8 cellular contexts compared by ENCODE assay signal in the genomic region with DNA sequence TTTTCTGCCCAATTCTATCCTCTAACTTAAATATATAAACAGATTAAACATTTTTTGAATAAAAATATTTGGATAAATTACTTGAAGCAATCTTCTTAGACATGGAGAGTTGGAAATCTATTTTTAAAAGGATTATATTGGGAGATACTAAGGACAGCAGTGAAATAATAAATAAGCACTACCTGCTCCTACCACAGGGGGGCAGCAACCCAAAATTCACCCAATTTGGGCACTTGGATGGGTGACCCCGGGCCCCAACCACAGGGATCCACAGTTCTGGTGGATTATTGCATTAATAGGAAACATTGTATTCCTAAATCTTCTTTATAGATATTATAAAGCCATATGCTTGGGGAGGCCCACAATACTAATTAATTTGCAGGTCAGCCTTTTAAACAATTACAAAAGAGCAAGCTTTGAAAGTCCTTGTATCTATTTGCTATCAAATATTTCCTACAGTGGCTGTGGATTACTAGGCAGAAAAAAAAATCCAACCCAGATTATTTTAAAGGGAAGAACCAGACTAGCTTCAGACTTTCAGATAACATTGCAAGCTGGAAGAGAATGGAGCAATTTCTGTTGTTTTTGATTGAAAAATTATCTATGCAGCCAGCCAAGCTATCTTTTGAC.
DNase-seq lines count a peak whose midpoint lies in the region; ATAC-seq and TF ChIP-seq lines count a peak whose summit lies in the region.

No MANE protein-coding gene starts in this region.

- no peak overlapping the region for H4K5ac ChIP-seq in IMR-90 (ENCODE audit: low read depth, low read length)

- H3K27ac ChIP-seq in IMR-90 (ENCODE audit: insufficient read depth, low read length) (no peak overlapping the region), thoracic aorta (no peak overlapping the region)

- no peak for TF ChIP-seq POLR2A in IMR-90 (IDR thresholded peaks at IDR 0.05; ENCODE audit: low read depth, low read length)

- POLR2A ChIA-PET in IMR-90 (lab: Charles Lee; ENCODE audit: unreplicated experiment) = interaction anchor here (0.6 kb wide), 1 partner anchor 86 kb away, joined by 3 read pairs; no protein-coding TSS in a partner anchor
- POLR2A ChIA-PET in activated CD8-positive, alpha-beta T cell treated with anti-CD3 and anti-CD28 coated beads, Interleukin-2, amount 10 ng/mL, durations not matched to agents 7 days and 5 days (lab: Charles Lee) = no interaction called here

- H3K14ac ChIP-seq in IMR-90 (replicated peaks; ENCODE audit: low read depth, low read length) = no peak overlapping the region

- H3K56ac ChIP-seq in IMR-90 (ENCODE audit: extremely low read depth, insufficient read depth, low read length) = no peak overlapping the region

- no peak overlapping the region for H3K4me2 ChIP-seq in IMR-90 (ENCODE audit: low read depth, low read length)

- H3K4me3 Mint-ChIP-seq in activated CD8-positive, alpha-beta T cell treated with anti-CD3 and anti-CD28 coated beads, Interleukin-2, amount 10 ng/mL, durations not matched to agents 7 days and 5 days = no peak overlapping the region

- H3K9me1 ChIP-seq in IMR-90 (ENCODE audit: insufficient read depth, low read length) = no peaks in the 10 kb centered on the region

- H2BK120ac ChIP-seq in IMR-90 (ENCODE audit: low read depth, low read length) = no peak overlapping the region

- H3K4ac ChIP-seq in IMR-90 (ENCODE audit: low read depth, low read length) = no peak overlapping the region

- no peaks in the 10 kb centered on the region for H3K9me3 Mint-ChIP-seq in activated CD8-positive, alpha-beta T cell treated with anti-CD3 and anti-CD28 coated beads, Interleukin-2, amount 10 ng/mL, durations not matched to agents 7 days and 5 days (ENCODE audit: insufficient read depth)

- H4K91ac ChIP-seq in IMR-90 (ENCODE audit: insufficient read depth, low read depth, low read length) = no peak overlapping the region

- H3K79me1 ChIP-seq in IMR-90 (ENCODE audit: low read depth in 1 of 2, low read length in 2 of 2) = no peaks in the 10 kb centered on the region

- in situ Hi-C loops in GM13976 (cut with MboI; ENCODE audit: low sequenced_read_pairs, unreplicated experiment) = no loop called here
- in situ Hi-C loops in IMR-90 (cut with MboI; ENCODE audit: low sequenced_read_pairs) = loop anchor here (10.0 kb wide), 2 partner anchors 125 to 375 kb away; no protein-coding TSS in a partner anchor

- dilution Hi-C loops in IMR-90 (cut with HindIII; ENCODE audit: low sequenced_read_pairs, unreplicated experiment) = no loop called here

- no peak overlapping the region for H3K18ac ChIP-seq in IMR-90 (ENCODE audit: low read depth, low read length)

- WGBS in IMR-90 (ENCODE audit: extremely low coverage in 2 of 2, insufficient read length in 1 of 2), 2 experiments = no CpG with 5 or more reads among the region's 1 CpG

- H2AK5ac ChIP-seq in IMR-90 (ENCODE audit: low read depth, low read length) = no peak overlapping the region

- H3K36me3 ChIP-seq in IMR-90 (ENCODE audit: control insufficient read depth, insufficient read depth, low read length) (no peaks in the 10 kb centered on the region), thoracic aorta (no peaks in the 10 kb centered on the region)

- H3K9me3 ChIP-seq in IMR-90 (ENCODE audit: control insufficient read depth, insufficient read depth, low read length) = no peaks in the 10 kb centered on the region
- no peaks in the 10 kb centered on the region for H3K9me3 ChIP-seq in thoracic aorta

- no peak overlapping the region for H2BK15ac ChIP-seq in IMR-90 (ENCODE audit: low read depth, low read length)

- no peaks in the 10 kb centered on the region for H4K20me1 ChIP-seq in IMR-90 (ENCODE audit: insufficient read depth, low read length)

- intact Hi-C loops in IMR-90 (cut with micrococcal nuclease) = loop anchor here (1.0 to 2.0 kb wide), 4 partner anchors 67 to 377 kb away; a partner anchor contains a TSS

- no peak overlapping the region for H2AK9ac ChIP-seq in IMR-90 (replicated peaks; ENCODE audit: low read depth, low read length, poor library complexity)

- TF ChIP-seq CTCF in AG10803 (conservative IDR thresholded peaks at IDR 0.05; ENCODE audit: low read length) (peak; percentile 60), GM13976 (IDR thresholded peaks at IDR 0.05; ENCODE audit: borderline replicate concordance, control extremely low read depth, extremely low read depth, insufficient read depth, missing control alignments) (peak; percentile 63), IMR-90 (conservative IDR thresholded peaks at IDR 0.05; ENCODE audit: low read depth, low read length) (peak; percentile 60), thoracic aorta (IDR thresholded peaks at IDR 0.05) (peak; percentile 55)

- H3K27me3 Mint-ChIP-seq in activated CD8-positive, alpha-beta T cell treated with anti-CD3 and anti-CD28 coated beads, Interleukin-2, amount 10 ng/mL, durations not matched to agents 7 days and 5 days (ENCODE audit: low read depth) = no peaks in the 10 kb centered on the region

- H2BK5ac ChIP-seq in IMR-90 (ENCODE audit: low read depth, low read length, poor library complexity, severe bottlenecking) = no peak overlapping the region

- H3K4me3 ChIP-seq in AG10803 (ENCODE audit: low read length) (no peak overlapping the region), IMR-90 (ENCODE audit: insufficient read depth, low read depth, low read length) (no peak overlapping the region), thoracic aorta (no peak overlapping the region)

- H2AFZ ChIP-seq in IMR-90 (replicated peaks; ENCODE audit: low read length, poor library complexity) = no peak overlapping the region

- H4K8ac ChIP-seq in IMR-90 (ENCODE audit: low read depth in 2 of 2, low read length in 2 of 2) = no peak overlapping the region

- no peak overlapping the region for H2BK20ac ChIP-seq in IMR-90 (ENCODE audit: low read depth, low read length)

- H3K27me3 ChIP-seq in IMR-90 (ENCODE audit: control insufficient read depth, insufficient read depth, low read length) (peaks cover 10% of the 10 kb centered on the region), thoracic aorta (replicated peaks; ENCODE audit: insufficient read depth) (no peaks in the 10 kb centered on the region)

- no TSS peak for BruUV-seq in IMR-90 (replicated peaks; lab: Mats Ljungman, UMichigan)

- 0 out of 2 replicates have a peak, but pooled peaks cover 2% of the 10 kb centered on the region for H3K4me1 ChIP-seq in IMR-90 (ENCODE audit: control insufficient read depth, insufficient read depth, low read length)
- H3K4me1 ChIP-seq in thoracic aorta (ENCODE audit: control insufficient read depth in 1 of 2, low read depth in 2 of 2) = no peaks in the 10 kb centered on the region

- no peak overlapping the region for H3K23ac ChIP-seq in IMR-90 (ENCODE audit: low read depth, low read length)

- no peaks in the 10 kb centered on the region for H3K36me3 Mint-ChIP-seq in activated CD8-positive, alpha-beta T cell treated with anti-CD3 and anti-CD28 coated beads, Interleukin-2, amount 10 ng/mL, durations not matched to agents 7 days and 5 days (ENCODE audit: low read depth)

- TF ChIP-seq RAD21 in IMR-90 (IDR thresholded peaks at IDR 0.05; ENCODE audit: low read length) = peak; percentile 38; the same call in 1 of the 2 replicates

- CTCF ChIA-PET in IMR-90 (lab: Yijun Ruan, JAX) = interaction anchor here (0.6 to 1.2 kb wide), 9 partner anchors 10 to 1174 kb away, joined by 3 to 6 read pairs (median 4); no protein-coding TSS in a partner anchor
- CTCF ChIA-PET in activated CD8-positive, alpha-beta T cell treated with anti-CD3 and anti-CD28 coated beads, Interleukin-2, amount 10 ng/mL, durations not matched to agents 7 days and 5 days (lab: Charles Lee) = interaction anchor here (0.8 to 2.1 kb wide), 6 partner anchors 25 to 377 kb away, joined by 3 to 12 read pairs (median 4); no protein-coding TSS in a partner anchor

- no peak overlapping the region for H3K27ac Mint-ChIP-seq in activated CD8-positive, alpha-beta T cell treated with anti-CD3 and anti-CD28 coated beads, Interleukin-2, amount 10 ng/mL, durations not matched to agents 7 days and 5 days

- H3K4me1 Mint-ChIP-seq in activated CD8-positive, alpha-beta T cell treated with anti-CD3 and anti-CD28 coated beads, Interleukin-2, amount 10 ng/mL, durations not matched to agents 7 days and 5 days (ENCODE audit: low read depth) = no peaks in the 10 kb centered on the region

- no peak for DNase-seq in AG10803 (ENCODE audit: low read depth)
- peak; percentile 75 for DNase-seq in GM13976 (ENCODE audit: low spot score)
- peak; percentile 10 for DNase-seq in IMR-90
- peak; percentile 43 for DNase-seq in activated CD8-positive, alpha-beta T cell treated with anti-CD3 and anti-CD28 coated beads, Interleukin-2, amount 10 ng/mL, durations not matched to agents 7 days and 5 days
- DNase-seq in kidney glomerular epithelial cell (lab: John Stamatoyannopoulos, UW) = peak; percentile 30
- DNase-seq in thoracic aorta (ENCODE audit: low spot score) = no peak
- DNase-seq in hippocampal formation (lab: John Stamatoyannopoulos, UW) = no peak

- no peak overlapping the region for H3K9ac ChIP-seq in IMR-90 (ENCODE audit: low read depth, low read length)

- ATAC-seq in IMR-90 (ENCODE audit: low read depth) (peak; percentile 71), thoracic aorta (ENCODE audit: insufficient number of reproducible peaks, low FRiP score, low read depth) (no peak), HG03439 (IDR thresholded peaks at IDR 0.05; ENCODE audit: unreplicated experiment) (no peak)
- peak; percentile 27 for ATAC-seq in activated CD8-positive, alpha-beta T cell treated with anti-CD3 and anti-CD28 coated beads, Interleukin-2, amount 10 ng/mL, durations not matched to agents 7 days and 5 days

TF ChIP-seq in IMR-90, 13 proteins besides CTCF, POLR2A, EP300 and RAD21:
- TF ChIP-seq SMC3 (IDR thresholded peaks at IDR 0.05; ENCODE audit: low read depth, low read length) (peak; percentile 43), MXI1 (IDR thresholded peaks at IDR 0.05; ENCODE audit: borderline replicate concordance, low read depth, low read length) (no peak)

Comparison
In these comparisons a context has a peak if more than half of its experiments do, and no peak if none do; other contexts are left out.
1. DNase-seq: peak in GM13976 (single experiment), IMR-90 (single experiment), activated CD8-positive, alpha-beta T cell treated with anti-CD3 and anti-CD28 coated beads, Interleukin-2, amount 10 ng/mL, durations not matched to agents 7 days and 5 days (single experiment) and kidney glomerular epithelial cell (single experiment); none in AG10803 (single experiment), thoracic aorta (single experiment) and hippocampal formation (0 of 2).
2. ATAC-seq: peak in IMR-90 (single experiment) and activated CD8-positive, alpha-beta T cell treated with anti-CD3 and anti-CD28 coated beads, Interleukin-2, amount 10 ng/mL, durations not matched to agents 7 days and 5 days (single experiment); none in thoracic aorta (single experiment) and HG03439 (single experiment).
3. Peak in every context shown above with its lines, with median percentiles within 50 percentile points of each other: CTCF ChIP-seq.